In genomic region chr5:130724658-130725057, GRCh38 we compare ENCODE assay signal across 1 cellular context.
TF ChIP-seq lines count a peak whose summit lies in the region.

No MANE protein-coding gene starts in this region.

TF ChIP-seq in GM12878, 131 proteins besides CTCF, POLR2A, EP300 and RAD21 (continued from another document):
- TF ChIP-seq IRF5 (IDR thresholded peaks at IDR 0.05; ENCODE audit: borderline replicate concordance) = no peak
- no peak for TF ChIP-seq ZBTB4 (CRISPR knock-in tag; IDR thresholded peaks at IDR 0.05)
- no peak for TF ChIP-seq ZSCAN29 (IDR thresholded peaks at IDR 0.05)
- TF ChIP-seq BHLHE40 (IDR thresholded peaks at IDR 0.05; ENCODE audit: borderline replicate concordance in 1 of 2, low read depth in 2 of 2, low read length in 1 of 2) = no peak
- no peak for TF ChIP-seq CUX1 (IDR thresholded peaks at IDR 0.05; ENCODE audit: insufficient replicate concordance, low read depth, low read length)
- TF ChIP-seq FOXK2 (IDR thresholded peaks at IDR 0.05) = no peak
- TF ChIP-seq TCF3 (IDR thresholded peaks at IDR 0.05; ENCODE audit: borderline replicate concordance, insufficient read depth, low read depth, low read length) = no peak
- no peak for TF ChIP-seq CBX5 (IDR thresholded peaks at IDR 0.05; ENCODE audit: low read depth)
- TF ChIP-seq GABPA (IDR thresholded peaks at IDR 0.05; ENCODE audit: low read depth) = no peak
- no peak for TF ChIP-seq PBX3 (IDR thresholded peaks at IDR 0.05; ENCODE audit: insufficient replicate concordance, low read depth, low read length)
- TF ChIP-seq PKNOX1 (IDR thresholded peaks at IDR 0.05) = no peak
- no peak for TF ChIP-seq TCF7 (IDR thresholded peaks at IDR 0.05; ENCODE audit: borderline replicate concordance)
- no peak for TF ChIP-seq ZBTB33 (IDR thresholded peaks at IDR 0.05)
- TF ChIP-seq CBFB (IDR thresholded peaks at IDR 0.05; ENCODE audit: low read depth) = no peak
